Comparison of ENCODE assay signal across 36 cellular contexts in genomic region chr6:142193621-142194020, GRCh38. TPM values are rescaled to one million over a fixed set of nuclear protein-coding genes. Genes with fewer than 3 reads are reported as not detected.
DNase-seq lines count a peak whose midpoint lies in the region; ATAC-seq and TF ChIP-seq lines count a peak whose summit lies in the region.
"Had no signal": no experiment of that assay in that cellular context is flagged by ENCODE, and none has a peak within 500 bp of the region (broad histone marks: within the 10 kb centered on the region; RNA-seq: fewer than 3 reads in every experiment).

No MANE protein-coding gene starts in this region.

- H3K27me3 ChIP-seq in IMR-90 (ENCODE audit: control insufficient read depth, insufficient read depth, low read length): no peaks in the 10 kb centered on the region
- H3K27me3 ChIP-seq: BE2C; BLaER1; BLaER1 treated with 17β-estradiol and CSF1 and Interleukin-3, amounts not matched to agents 10 nM and 100 nM had no signal

- H2AFZ ChIP-seq in IMR-90 (replicated peaks; ENCODE audit: low read length, poor library complexity): no peak overlapping the region

- no peak overlapping the region for H3K4ac ChIP-seq in IMR-90 (ENCODE audit: low read depth, low read length)

- H3K4me1 Mint-ChIP-seq in activated naive CD4-positive, alpha-beta T cell treated with anti-CD3 and anti-CD28 coated beads, Interleukin-2, amount 50 U/mL, for 24 hours: peaks cover 54% of the 10 kb centered on the region
- H3K4me1 Mint-ChIP-seq: CD14-positive monocyte had no signal

- ATAC-seq in IMR-90 (ENCODE audit: low read depth): no peak
- ATAC-seq: A549; CD8-positive, alpha-beta T cell had no signal

- BruUV-seq in IMR-90 (replicated peaks; lab: Mats Ljungman, UMichigan): no TSS peak

- peaks cover 5% of the 10 kb centered on the region; the same call in 1 of the 2 replicates for H4K20me1 ChIP-seq in IMR-90 (ENCODE audit: insufficient read depth, low read length)

- H3K9me1 ChIP-seq in IMR-90 (ENCODE audit: insufficient read depth, low read length): peaks cover 2% of the 10 kb centered on the region; the same call in 1 of the 2 replicates

- TF ChIP-seq RAD21 in IMR-90 (IDR thresholded peaks at IDR 0.05; ENCODE audit: low read length): no peak

- in situ Hi-C loops in IMR-90 (cut with MboI; ENCODE audit: low sequenced_read_pairs) (no loop called here), GM13976 (cut with MboI; ENCODE audit: low sequenced_read_pairs, unreplicated experiment) (no loop called here)

- H3K23ac ChIP-seq in IMR-90 (ENCODE audit: low read depth, low read length): no peak overlapping the region

- H3K9ac ChIP-seq in IMR-90 (ENCODE audit: low read depth, low read length): no peak overlapping the region
- H3K9ac ChIP-seq: BLaER1; BLaER1 treated with 17β-estradiol and CSF1 and Interleukin-3, amounts not matched to agents 10 nM and 100 nM had no signal

- POLR2A ChIA-PET in HEK293 (lab: Yijun Ruan, JAX): no interaction called here
- POLR2A ChIA-PET in IMR-90 (lab: Charles Lee; ENCODE audit: unreplicated experiment): no interaction called here

- H2BK20ac ChIP-seq in IMR-90 (ENCODE audit: low read depth, low read length): no peak overlapping the region

- DNase-seq in activated naive CD4-positive, alpha-beta T cell treated with anti-CD3 and anti-CD28 coated beads, Interleukin-2, amount 50 U/mL, for 16 hours: no peak
- DNase-seq in IMR-90 (no peak), GM13976 (ENCODE audit: low spot score) (no peak), DMS153 (lab: John Stamatoyannopoulos, UW) (no peak)
- DNase-seq: 8988T; ACHN; AML-193; BE2C; C1 segment of cervical spinal cord; Caco-2; Calu3; CD4-positive, alpha-beta memory T cell; CD4-positive, alpha-beta T cell; CD4-positive, CD25-positive, alpha-beta regulatory T cell; CD8-positive, alpha-beta memory T cell; CD8-positive, alpha-beta T cell; COR-L47; DMS 273 treated with DMSO at 0.1 percent for 48 hours; DMS53; DMS79; DMS79 treated with DMSO at 0.1 percent for 48 hours; DND-41; EL had no signal

- H2BK5ac ChIP-seq in IMR-90 (ENCODE audit: low read depth, low read length, poor library complexity, severe bottlenecking): no peak overlapping the region

- H3K27me3 Mint-ChIP-seq in activated naive CD4-positive, alpha-beta T cell treated with anti-CD3 and anti-CD28 coated beads, Interleukin-2, amount 50 U/mL, for 24 hours: no peaks in the 10 kb centered on the region
- H3K27me3 Mint-ChIP-seq: B cell; CD4-positive, alpha-beta memory T cell; CD4-positive, alpha-beta T cell; CD4-positive, CD25-positive, alpha-beta regulatory T cell; CD8-positive, alpha-beta memory T cell had no signal

- no peak overlapping the region for H4K5ac ChIP-seq in IMR-90 (ENCODE audit: low read depth, low read length)

- H3K18ac ChIP-seq in IMR-90 (ENCODE audit: low read depth, low read length): no peak overlapping the region

- H2BK15ac ChIP-seq in IMR-90 (ENCODE audit: low read depth, low read length): no peak overlapping the region

- H3K4me3 ChIP-seq in HEK293 (ENCODE audit: low read depth, low read length) (no peak overlapping the region), IMR-90 (ENCODE audit: insufficient read depth, low read depth, low read length) (no peak overlapping the region)
- H3K4me3 ChIP-seq: A549; BLaER1; BLaER1 treated with 17β-estradiol and CSF1 and Interleukin-3, amounts not matched to agents 10 nM and 100 nM had no signal

- H3K36me3 ChIP-seq in HEK293 (ENCODE audit: control insufficient read depth in 2 of 2, insufficient read depth in 1 of 2, low read length in 2 of 2) (peaks cover 0 to 26% of the 10 kb centered on the region in 2 experiments; a peak in 1 of 3 replicates), IMR-90 (ENCODE audit: control insufficient read depth, insufficient read depth, low read length) (peaks cover 3% of the 10 kb centered on the region; the same call in 1 of the 2 replicates)

- H3K4me1 ChIP-seq in HEK293 (ENCODE audit: control insufficient read depth, insufficient read depth, low read length) (no peaks in the 10 kb centered on the region), IMR-90 (ENCODE audit: control insufficient read depth, insufficient read depth, low read length) (no peaks in the 10 kb centered on the region)
- H3K4me1 ChIP-seq: BE2C; BLaER1; BLaER1 treated with 17β-estradiol and CSF1 and Interleukin-3, amounts not matched to agents 10 nM and 100 nM; Caco-2 had no signal

- H3K9me3 ChIP-seq in HEK293 (ENCODE audit: control insufficient read depth, insufficient read depth, low read depth, low read length) (no peaks in the 10 kb centered on the region), IMR-90 (ENCODE audit: control insufficient read depth, insufficient read depth, low read length) (no peaks in the 10 kb centered on the region)
- H3K9me3 ChIP-seq: A549; BE2C; BLaER1; BLaER1 treated with 17β-estradiol and CSF1 and Interleukin-3, amounts not matched to agents 10 nM and 100 nM; Caco-2 had no signal

- no peak overlapping the region for H2BK120ac ChIP-seq in IMR-90 (ENCODE audit: low read depth, low read length)

- H3K56ac ChIP-seq in IMR-90 (ENCODE audit: extremely low read depth, insufficient read depth, low read length): no peak overlapping the region

- no peak for TF ChIP-seq POLR2A in IMR-90 (IDR thresholded peaks at IDR 0.05; ENCODE audit: low read depth, low read length)

- H4K91ac ChIP-seq in IMR-90 (ENCODE audit: insufficient read depth, low read depth, low read length): no peak overlapping the region

- peaks cover 10 to 18% of the 10 kb centered on the region in 2 experiments; a peak in 3 of 4 replicates for H3K79me1 ChIP-seq in IMR-90 (ENCODE audit: low read depth in 1 of 2, low read length in 2 of 2)

- no peak overlapping the region for H3K27ac ChIP-seq in HEK293 (ENCODE audit: extremely low read depth, low read depth, low read length)
- no peak overlapping the region for H3K27ac ChIP-seq in IMR-90 (ENCODE audit: insufficient read depth, low read length)
- H3K27ac ChIP-seq: 22Rv1; A549; BLaER1; BLaER1 treated with 17β-estradiol and CSF1 and Interleukin-3, amounts not matched to agents 10 nM and 100 nM; C4-2B had no signal

- no peaks in the 10 kb centered on the region for H3K9me3 Mint-ChIP-seq in activated naive CD4-positive, alpha-beta T cell treated with anti-CD3 and anti-CD28 coated beads, Interleukin-2, amount 50 U/mL, for 24 hours
- H3K9me3 Mint-ChIP-seq: CD14-positive monocyte; CD4-positive, alpha-beta memory T cell; CD4-positive, alpha-beta T cell; CD4-positive, CD25-positive, alpha-beta regulatory T cell; CD8-positive, alpha-beta memory T cell; CD8-positive, alpha-beta T cell had no signal

- no peak overlapping the region for H3K4me3 Mint-ChIP-seq in activated naive CD4-positive, alpha-beta T cell treated with anti-CD3 and anti-CD28 coated beads, Interleukin-2, amount 50 U/mL, for 24 hours
- H3K4me3 Mint-ChIP-seq: B cell; CD14-positive monocyte; CD4-positive, alpha-beta memory T cell; CD4-positive, alpha-beta T cell; CD4-positive, CD25-positive, alpha-beta regulatory T cell; CD8-positive, alpha-beta memory T cell; CD8-positive, alpha-beta T cell had no signal

- H2AK5ac ChIP-seq in IMR-90 (ENCODE audit: low read depth, low read length): no peak overlapping the region

- H3K4me2 ChIP-seq in IMR-90 (ENCODE audit: low read depth, low read length): no peak overlapping the region
- H3K4me2 ChIP-seq: A549; BLaER1; BLaER1 treated with 17β-estradiol and CSF1 and Interleukin-3, amounts not matched to agents 10 nM and 100 nM had no signal

- H2AK9ac ChIP-seq in IMR-90 (replicated peaks; ENCODE audit: low read depth, low read length, poor library complexity): no peak overlapping the region

- TF ChIP-seq CTCF in HEK293 (tag by site-specific recombination; IDR thresholded peaks at IDR 0.05) (no peak), IMR-90 (conservative IDR thresholded peaks at IDR 0.05; ENCODE audit: low read depth, low read length) (no peak), GM13976 (IDR thresholded peaks at IDR 0.05; ENCODE audit: borderline replicate concordance, control extremely low read depth, extremely low read depth, insufficient read depth, missing control alignments) (no peak)

- peaks cover 9% of the 10 kb centered on the region for H3K36me3 Mint-ChIP-seq in activated naive CD4-positive, alpha-beta T cell treated with anti-CD3 and anti-CD28 coated beads, Interleukin-2, amount 50 U/mL, for 24 hours

- CTCF ChIA-PET in HEK293 (lab: Yijun Ruan, JAX) (no interaction called here), IMR-90 (lab: Yijun Ruan, JAX) (interaction anchor here (0.6 kb wide), 1 partner anchor 94 kb away, joined by 3 read pairs; no protein-coding TSS in a partner anchor)

- intact Hi-C loops in IMR-90 (cut with micrococcal nuclease): no loop called here

- H3K14ac ChIP-seq in IMR-90 (replicated peaks; ENCODE audit: low read depth, low read length): 0 out of 2 replicates have a peak overlapping the region, but pooled peaks have one; percentile 2

- peak overlapping the region; percentile 1 for H3K27ac Mint-ChIP-seq in activated naive CD4-positive, alpha-beta T cell treated with anti-CD3 and anti-CD28 coated beads, Interleukin-2, amount 50 U/mL, for 24 hours
- H3K27ac Mint-ChIP-seq: B cell; CD14-positive monocyte; CD4-positive, alpha-beta T cell; CD8-positive, alpha-beta memory T cell; CD8-positive, alpha-beta T cell had no signal

- dilution Hi-C loops in IMR-90 (cut with HindIII; ENCODE audit: low sequenced_read_pairs, unreplicated experiment): no loop called here

- H4K8ac ChIP-seq in IMR-90 (ENCODE audit: low read depth in 2 of 2, low read length in 2 of 2): no peak overlapping the region

TF ChIP-seq in HEK293, 187 proteins besides CTCF, POLR2A, EP300 and RAD21 (continues in another document):
- no peak for TF ChIP-seq ZNF274 (IDR thresholded peaks at IDR 0.05; ENCODE audit: low read length)
- no peak for TF ChIP-seq ZNF274 (tag by site-specific recombination; IDR thresholded peaks at IDR 0.05; ENCODE audit: borderline replicate concordance)

TF ChIP-seq in IMR-90, 13 proteins besides CTCF, POLR2A, EP300 and RAD21:
- TF ChIP-seq FOS (IDR thresholded peaks at IDR 0.05; ENCODE audit: low read depth, low read length): no peak
- no peak for TF ChIP-seq RFX5 (IDR thresholded peaks at IDR 0.05; ENCODE audit: low read depth, low read length)
TF ChIP-seq in IMR-90: peak in this region for 0.

RNA-seq across cellular contexts. Expression of gene VTA1, which starts 46.6 kb away (rescaled TPM):
- 104 and 120 TPM in 2 replicates for total RNA-seq in IMR-90 (2012; rRNA removed)
- 60.3 and 60.9 TPM in 2 replicates for polyA plus RNA-seq in IMR-90 (2012; rRNA removed)
- 18.8 and 20.3 TPM in 2 replicates for polyA plus RNA-seq in IMR-90 (2012; cell fraction: cytosol; rRNA removed)
- polyA plus RNA-seq in IMR-90 (2012; cell fraction: nucleus; rRNA removed; ENCODE audit: low replicate concordance): 5.4 and 36.7 TPM in 2 replicates

RNA-seq across cellular contexts. Expression of gene NMBR, which starts 46.7 kb away (rescaled TPM):
- total RNA-seq in IMR-90 (2012; rRNA removed): not detected in 2 replicates
- polyA plus RNA-seq in IMR-90 (2012; rRNA removed): not detected in 2 replicates
- not detected in 2 replicates for polyA plus RNA-seq in IMR-90 (2012; cell fraction: cytosol; rRNA removed)
- polyA plus RNA-seq in IMR-90 (2012; cell fraction: nucleus; rRNA removed; ENCODE audit: low replicate concordance): not detected in 2 replicates
- total RNA-seq: A172; A673; B cell; Caco-2; Calu3; CD4-positive, alpha-beta memory T cell; CD4-positive, alpha-beta T cell; CD4-positive, CD25-positive, alpha-beta regulatory T cell; CD8-positive, alpha-beta memory T cell; CD8-positive, alpha-beta T cell; Daoy had no signal
- polyA plus RNA-seq: A549; BJ; CD14-positive monocyte; CD4-positive, alpha-beta memory T cell; CD4-positive, CD25-positive, alpha-beta regulatory T cell; CD8-positive, alpha-beta memory T cell had no signal
